8 cellular contexts compared by ENCODE assay signal in the genomic region with DNA sequence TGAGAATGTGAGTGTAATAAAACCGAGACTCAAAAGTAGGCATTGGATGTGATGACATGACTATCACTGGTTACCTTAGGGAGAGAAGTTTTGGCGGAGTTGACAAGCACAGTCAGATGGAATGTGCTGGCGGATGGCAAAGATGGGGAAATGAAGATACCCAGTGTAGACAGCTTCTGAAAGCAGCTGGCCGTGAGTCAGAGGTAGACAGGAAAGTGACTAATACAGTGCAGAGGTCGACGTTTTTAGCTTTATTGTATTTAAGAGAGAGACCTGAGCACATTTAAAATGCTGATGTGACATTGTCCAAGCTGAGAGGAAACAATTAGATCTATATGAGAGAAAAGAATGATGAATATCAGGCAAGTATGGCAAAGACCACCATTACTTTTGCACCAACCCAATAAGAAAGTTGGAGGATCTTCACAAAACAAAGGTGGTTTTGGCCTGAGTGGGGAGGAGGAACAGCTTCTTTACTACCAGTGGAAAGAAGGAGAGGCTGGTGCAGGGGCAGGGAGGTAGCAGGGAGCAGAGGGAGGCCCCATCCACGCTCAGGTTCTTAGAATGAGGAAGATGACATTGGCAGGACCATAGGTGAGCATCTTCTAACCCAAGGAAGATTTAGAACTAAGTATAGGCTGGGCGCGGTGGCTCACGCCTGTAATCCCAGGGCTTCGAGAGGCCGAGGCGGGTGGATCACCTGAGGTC. TPM values are rescaled to one million over a fixed set of nuclear protein-coding genes. Genes with fewer than 3 reads are reported as not detected.
DNase-seq lines count a peak whose midpoint lies in the region; ATAC-seq and TF ChIP-seq lines count a peak whose summit lies in the region.

No MANE protein-coding gene starts in this region.

- intact Hi-C loops in dorsolateral prefrontal cortex (cut with DNase I), result no loop called here

- POLR2A ChIA-PET in HEK293T (lab: Yijun Ruan, JAX), result no interaction called here

- CTCF ChIA-PET in HEK293T (lab: Yijun Ruan, JAX), result no interaction called here

- no peak overlapping the region for H3K27ac ChIP-seq in dorsolateral prefrontal cortex

- TF ChIP-seq CTCF in choroid plexus epithelial cell (conservative IDR thresholded peaks at IDR 0.05; ENCODE audit: low read depth, low read length) (no peak), dorsolateral prefrontal cortex (IDR thresholded peaks at IDR 0.05 in 54 of 56, conservative IDR thresholded peaks at IDR 0.05 in 2 of 56; ENCODE audit: low read depth in 1 of 56, partially characterized antibody in 56 of 56) (no peak)

- H3K4me3 ChIP-seq in choroid plexus epithelial cell (ENCODE audit: low read depth, low read length) (no peak overlapping the region), dorsolateral prefrontal cortex (no peak overlapping the region)

- DNase-seq in LoVo (ENCODE audit: low spot score), result peak; percentile 43
- DNase-seq in choroid plexus epithelial cell (ENCODE audit: low read depth), result peak; percentile 93
- peak; percentile 77 for DNase-seq in stimulated activated CD4-positive, alpha-beta T cell treated with anti-CD3 and anti-CD28 coated beads, Interleukin-1b, Interleukin-23, amount 100 ng/mL, for 48 hours
- no peak for DNase-seq in HEK293T (ENCODE audit: extremely low spot score)
- DNase-seq in DMS53 treated with DMSO at 0.1 percent for 48 hours (lab: John Stamatoyannopoulos, UW; ENCODE audit: unreplicated experiment), result no peak
- DNase-seq in NCI-H82 treated with DMSO at 0.1 percent for 48 hours (lab: John Stamatoyannopoulos, UW; ENCODE audit: unreplicated experiment), result no peak
- no peak for DNase-seq in dorsolateral prefrontal cortex

- peak; percentile 78 for ATAC-seq in GM18868 (IDR thresholded peaks at IDR 0.05; ENCODE audit: unreplicated experiment)

- H3K27me3 ChIP-seq in dorsolateral prefrontal cortex, result no peaks in the 10 kb centered on the region

TF ChIP-seq in HEK293T, 16 proteins besides CTCF, POLR2A, EP300 and RAD21:
- TF ChIP-seq TARDBP (IDR thresholded peaks at IDR 0.05) (no peak), L3MBTL2 (conservative IDR thresholded peaks at IDR 0.05) (no peak), ELF4 (IDR thresholded peaks at IDR 0.05) (no peak), ARNT (IDR thresholded peaks at IDR 0.05) (no peak), NFRKB (IDR thresholded peaks at IDR 0.05) (no peak), ZNF384 (IDR thresholded peaks at IDR 0.05) (no peak), SP1 (IDR thresholded peaks at IDR 0.05) (no peak), FOXK2 (IDR thresholded peaks at IDR 0.05) (no peak), FOXM1 (IDR thresholded peaks at IDR 0.05; ENCODE audit: borderline replicate concordance) (no peak), HDGF (IDR thresholded peaks at IDR 0.05; ENCODE audit: borderline replicate concordance) (no peak), LEF1 (IDR thresholded peaks at IDR 0.05; ENCODE audit: borderline replicate concordance) (no peak)
- TF ChIP-seq, protein P1, sequence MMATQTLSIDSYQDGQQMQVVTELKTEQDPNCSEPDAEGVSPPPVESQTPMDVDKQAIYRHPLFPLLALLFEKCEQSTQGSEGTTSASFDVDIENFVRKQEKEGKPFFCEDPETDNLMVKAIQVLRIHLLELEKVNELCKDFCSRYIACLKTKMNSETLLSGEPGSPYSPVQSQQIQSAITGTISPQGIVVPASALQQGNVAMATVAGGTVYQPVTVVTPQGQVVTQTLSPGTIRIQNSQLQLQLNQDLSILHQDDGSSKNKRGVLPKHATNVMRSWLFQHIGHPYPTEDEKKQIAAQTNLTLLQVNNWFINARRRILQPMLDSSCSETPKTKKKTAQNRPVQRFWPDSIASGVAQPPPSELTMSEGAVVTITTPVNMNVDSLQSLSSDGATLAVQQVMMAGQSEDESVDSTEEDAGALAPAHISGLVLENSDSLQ (IDR thresholded peaks at IDR 0.05), result no peak

RNA-seq across cellular contexts. Expression of a gene that starts 36.7 kb away (rescaled TPM):
- 10 to 100 TPM in 115 of 120 experiments, 1 to 10 TPM in 5; 7.5 to 29.1 (median 15.5) TPM for total RNA-seq in dorsolateral prefrontal cortex

Comparison
In these comparisons a context has a peak if more than half of its experiments do, and no peak if none do; other contexts are left out.
1. DNase-seq: peak in LoVo (single experiment), choroid plexus epithelial cell (single experiment) and stimulated activated CD4-positive, alpha-beta T cell treated with anti-CD3 and anti-CD28 coated beads, Interleukin-1b, Interleukin-23, amount 100 ng/mL, for 48 hours (single experiment); none in HEK293T (single experiment), DMS53 treated with DMSO at 0.1 percent for 48 hours (single experiment), NCI-H82 treated with DMSO at 0.1 percent for 48 hours (single experiment) and dorsolateral prefrontal cortex (0 of 10).